1 cellular context compared by ENCODE assay signal in genomic region chr4:180057891-180058643, GRCh38.
TF ChIP-seq lines count a peak whose summit lies in the region.

No MANE protein-coding gene starts in this region.

TF ChIP-seq in H1, 55 proteins besides CTCF, POLR2A, EP300 and RAD21:
- TF ChIP-seq KDM4A (IDR thresholded peaks at IDR 0.05; ENCODE audit: low read depth, low read length, severe bottlenecking) (peak; percentile 81), SIN3A (conservative IDR thresholded peaks at IDR 0.05 in 1 of 2, IDR thresholded peaks at IDR 0.05 in 1 of 2; ENCODE audit: low read depth in 1 of 2, low read length in 2 of 2) (peak in 1 of 2 experiments; percentile 43; a peak in 1 of 4 replicates), KDM5A (IDR thresholded peaks at IDR 0.05; ENCODE audit: low read length) (no peak), NANOG (IDR thresholded peaks at IDR 0.05; ENCODE audit: insufficient read depth, low read depth, low read length, poor library complexity, severe bottlenecking) (no peak), TAF7 (optimal IDR thresholded peaks at IDR 0.05; ENCODE audit: borderline replicate concordance, low read depth, low read length) (no peak), RXRA (IDR thresholded peaks at IDR 0.05; ENCODE audit: insufficient read depth, low read depth, low read length) (no peak), HDAC2 (IDR thresholded peaks at IDR 0.05; ENCODE audit: borderline replicate concordance in 1 of 2, low read depth in 2 of 2, low read length in 2 of 2) (0 out of 4 replicates have a peak, but pooled peaks of 1 of the 2 experiments have one; percentile 20), JUN (IDR thresholded peaks at IDR 0.05; ENCODE audit: low read depth, low read length) (no peak), ASH2L (IDR thresholded peaks at IDR 0.05; ENCODE audit: low read length) (peak; percentile 96), RNF2 (IDR thresholded peaks at IDR 0.05; ENCODE audit: borderline replicate concordance, low read depth, low read length, missing control alignments, poor library complexity, severe bottlenecking) (peak; percentile 33), EGR1 (IDR thresholded peaks at IDR 0.05; ENCODE audit: borderline replicate concordance, low read depth, low read length) (0 out of 2 replicates have a peak, but pooled peaks have one; percentile 5), PHF8 (conservative IDR thresholded peaks at IDR 0.05; ENCODE audit: low read depth, low read length) (peak; percentile 11), RBBP5 (IDR thresholded peaks at IDR 0.05; ENCODE audit: borderline replicate concordance, low read depth, low read length) (peak; percentile 90; the same call in 1 of the 2 replicates)
TF ChIP-seq in H1: peak in this region for 8.
